ENCODE assay signal across 16 cellular contexts in the genomic region with DNA sequence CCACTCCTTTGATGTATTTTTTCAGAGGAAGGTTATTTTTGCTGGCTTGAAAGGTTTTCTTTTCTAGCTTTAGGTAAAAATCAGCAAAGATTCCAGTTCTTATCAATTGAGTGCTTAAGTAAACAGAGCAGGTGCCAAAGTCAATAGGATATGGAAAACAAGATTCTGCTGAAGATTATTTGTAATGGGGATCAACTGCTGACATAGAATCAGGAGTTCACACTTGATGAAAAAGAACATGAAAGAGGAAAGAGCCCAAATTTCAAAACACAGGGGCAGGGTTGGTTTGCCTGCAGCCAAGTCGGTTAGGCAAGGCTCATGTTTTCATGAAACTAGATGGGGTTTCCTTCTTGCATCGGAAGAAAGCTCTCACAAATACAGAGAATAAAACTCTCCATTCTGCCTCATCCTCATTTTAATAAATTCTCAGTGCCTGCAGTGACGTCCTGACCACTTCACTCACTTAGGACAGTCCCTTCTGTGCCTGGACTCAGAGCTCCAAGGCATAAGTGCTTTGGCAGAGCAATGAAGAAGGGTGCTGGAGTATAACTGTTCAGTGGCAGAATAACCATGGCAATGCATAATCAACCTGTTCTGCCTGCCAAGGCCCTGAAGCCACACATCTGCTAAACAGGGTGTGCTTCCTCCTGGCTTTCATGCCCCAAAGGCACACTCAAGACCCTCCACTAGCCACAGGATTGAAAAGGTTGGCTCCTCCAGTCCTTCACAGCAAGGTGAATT.
DNase-seq lines count a peak whose midpoint lies in the region; ATAC-seq, FAIRE-seq and TF ChIP-seq lines count a peak whose summit lies in the region.
"Had no signal": no experiment of that assay in that cellular context is flagged by ENCODE, and none has a peak within 500 bp of the region (broad histone marks: within the 10 kb centered on the region; RNA-seq: fewer than 3 reads in every experiment).

No MANE protein-coding gene starts in this region.

- no peak overlapping the region for H3K4me3 ChIP-seq in HepG2 (replicated peaks in 1 of 3; ENCODE audit: insufficient read depth in 1 of 3, low read depth in 2 of 3, low read length in 3 of 3)
- no peak overlapping the region for H3K4me3 ChIP-seq in thoracic aorta

- WGBS in HepG2 (ENCODE audit: low lambda C conversion rate) = 59% methylated on average over 3 of the region's 3 CpGs

- TF ChIP-seq EP300 in HepG2 (IDR thresholded peaks at IDR 0.05; ENCODE audit: low read depth in 2 of 2, low read length in 2 of 2) = peak in 1 of 2 experiments; percentile 56; a peak in 1 of 4 replicates
- TF ChIP-seq EP300 in HepG2 (CRISPR knock-in tag; IDR thresholded peaks at IDR 0.05; ENCODE audit: borderline replicate concordance) = no peak

- DNase-seq in NCI-H2081 (lab: John Stamatoyannopoulos, UW) = peak; percentile 20 to 29
- no peak for DNase-seq in NCI-H2081 treated with DMSO at 0.1 percent for 48 hours (lab: John Stamatoyannopoulos, UW)
- peak; percentile 70 for DNase-seq in NCI-H69 (lab: John Stamatoyannopoulos, UW)
- peak; percentile 39 for DNase-seq in HepG2 (ENCODE audit: low spot score)
- DNase-seq in thoracic aorta (ENCODE audit: low spot score) = no peak
- DNase-seq in HEK293T (ENCODE audit: extremely low spot score) = no peak
- DNase-seq in natural killer cell treated with Interleukin-12 subunit alpha and Interleukin-12 subunit beta and Interleukin-15 and Interleukin-18, amount 100 ng/mL, for 72 hours (ENCODE audit: low spot score) = no peak
- DNase-seq: activated CD8-positive, alpha-beta T cell treated with anti-CD3 and anti-CD28 coated beads for 36 hours; central memory CD4-positive, alpha-beta T cell; foreskin fibroblast; KBM-7; naive thymus-derived CD4-positive, alpha-beta T cell; NCI-H1436 treated with DMSO at 0.1 percent for 48 hours; NCI-H524; SW 1271 had no signal

- H3K27me3 Mint-ChIP-seq in natural killer cell treated with Interleukin-12 subunit alpha and Interleukin-12 subunit beta and Interleukin-15 and Interleukin-18, amount 100 ng/mL, for 72 hours = no peaks in the 10 kb centered on the region
- H3K27me3 Mint-ChIP-seq: activated CD8-positive, alpha-beta T cell treated with anti-CD3 and anti-CD28 coated beads for 36 hours; naive thymus-derived CD4-positive, alpha-beta T cell had no signal

- no peak overlapping the region for H3K4me2 ChIP-seq in HepG2 (ENCODE audit: low read depth, low read length)

- no peaks in the 10 kb centered on the region for H3K79me2 ChIP-seq in HepG2 (ENCODE audit: insufficient read depth, low read length)

- H3K9ac ChIP-seq in HepG2 (ENCODE audit: insufficient read depth, low read depth, low read length) = no peak overlapping the region

- no peak overlapping the region for H3K4me3 Mint-ChIP-seq in natural killer cell treated with Interleukin-12 subunit alpha and Interleukin-12 subunit beta and Interleukin-15 and Interleukin-18, amount 100 ng/mL, for 72 hours
- H3K4me3 Mint-ChIP-seq: activated CD8-positive, alpha-beta T cell treated with anti-CD3 and anti-CD28 coated beads for 36 hours; naive thymus-derived CD4-positive, alpha-beta T cell had no signal

- in situ Hi-C loops in HepG2 (cut with HindIII; ENCODE audit: extremely low pct_ligation_motif_present, low pct_unique_long_range_greater_than_20kb) = no loop called here

- H4K20me1 ChIP-seq in HepG2 (ENCODE audit: insufficient read depth, low read length) = no peaks in the 10 kb centered on the region; the same call in 1 of the 2 replicates

- H3K36me3 ChIP-seq in HepG2 (replicated peaks in 1 of 2; ENCODE audit: control insufficient read depth in 1 of 2, insufficient read depth in 2 of 2, low read length in 2 of 2) (no peaks in the 10 kb centered on the region), thoracic aorta (no peaks in the 10 kb centered on the region)

- no peak; the same call in 2 of the 3 replicates for ATAC-seq in HepG2
- ATAC-seq in thoracic aorta (ENCODE audit: insufficient number of reproducible peaks, low FRiP score, low read depth) = no peak
- no peak for ATAC-seq in GM18861 (IDR thresholded peaks at IDR 0.05; ENCODE audit: unreplicated experiment)
- ATAC-seq in natural killer cell treated with Interleukin-12 subunit alpha and Interleukin-12 subunit beta and Interleukin-15 and Interleukin-18, amount 100 ng/mL, for 72 hours = no peak
- ATAC-seq: activated CD8-positive, alpha-beta T cell treated with anti-CD3 and anti-CD28 coated beads for 36 hours; naive thymus-derived CD4-positive, alpha-beta T cell had no signal

- FAIRE-seq in HepG2 (lab: Jason Lieb, UNC) = no peak

- TF ChIP-seq POLR2A in HepG2 (IDR thresholded peaks at IDR 0.05; ENCODE audit: insufficient read depth in 1 of 2, low read depth in 2 of 2, low read length in 2 of 2) = no peak

- H3K9me3 Mint-ChIP-seq in natural killer cell treated with Interleukin-12 subunit alpha and Interleukin-12 subunit beta and Interleukin-15 and Interleukin-18, amount 100 ng/mL, for 72 hours = no peaks in the 10 kb centered on the region
- H3K9me3 Mint-ChIP-seq: activated CD8-positive, alpha-beta T cell treated with anti-CD3 and anti-CD28 coated beads for 36 hours; naive thymus-derived CD4-positive, alpha-beta T cell had no signal

- H2AFZ ChIP-seq in HepG2 (ENCODE audit: low read length) = no peak overlapping the region

- H3K36me3 Mint-ChIP-seq in natural killer cell treated with Interleukin-12 subunit alpha and Interleukin-12 subunit beta and Interleukin-15 and Interleukin-18, amount 100 ng/mL, for 72 hours = no peaks in the 10 kb centered on the region

- H3K4me1 Mint-ChIP-seq in natural killer cell treated with Interleukin-12 subunit alpha and Interleukin-12 subunit beta and Interleukin-15 and Interleukin-18, amount 100 ng/mL, for 72 hours (ENCODE audit: low read depth in 2 of 2) = peaks cover 17 to 25% of the 10 kb centered on the region in 2 donors

- no peak overlapping the region for H3K27ac ChIP-seq in HepG2 (ENCODE audit: extremely low read length, insufficient read depth, low read length)
- peak overlapping the region; percentile 28 to 33 for H3K27ac ChIP-seq in thoracic aorta

- TF ChIP-seq CTCF in HepG2 (CRISPR knock-in tag; IDR thresholded peaks at IDR 0.05) (no peak), thoracic aorta (IDR thresholded peaks at IDR 0.05) (no peak)

- POLR2A ChIA-PET in HepG2 (lab: Yijun Ruan, JAX) (no interaction called here), HEK293T (lab: Yijun Ruan, JAX) (no interaction called here)

- H3K27ac Mint-ChIP-seq in natural killer cell treated with Interleukin-12 subunit alpha and Interleukin-12 subunit beta and Interleukin-15 and Interleukin-18, amount 100 ng/mL, for 72 hours = no peak overlapping the region
- H3K27ac Mint-ChIP-seq: activated CD8-positive, alpha-beta T cell treated with anti-CD3 and anti-CD28 coated beads for 36 hours; naive thymus-derived CD4-positive, alpha-beta T cell had no signal

- intact Hi-C loops in HepG2 (cut with micrococcal nuclease; ENCODE audit: unreplicated experiment) = no loop called here

- BruUV-seq in HepG2 (replicated peaks; lab: Mats Ljungman, UMichigan) = no TSS peak

- H3K9me3 ChIP-seq in HepG2 (ENCODE audit: low read length) (no peaks in the 10 kb centered on the region), thoracic aorta (no peaks in the 10 kb centered on the region)

- no peaks in the 10 kb centered on the region for H3K27me3 ChIP-seq in HepG2 (ENCODE audit: control insufficient read depth in 1 of 2, insufficient read depth in 2 of 2, low read length in 2 of 2)
- H3K27me3 ChIP-seq in thoracic aorta (replicated peaks; ENCODE audit: insufficient read depth) = no peaks in the 10 kb centered on the region

- peaks cover 31% of the 10 kb centered on the region for H3K4me1 ChIP-seq in HepG2 (ENCODE audit: insufficient read depth, low read length)
- peaks cover 48% of the 10 kb centered on the region in 2 donors for H3K4me1 ChIP-seq in thoracic aorta (ENCODE audit: control insufficient read depth in 1 of 2, low read depth in 2 of 2)

- CTCF ChIA-PET in HepG2 (lab: Yijun Ruan, JAX; ENCODE audit: low intra/inter-chr PET ratio, low total read pairs) (no interaction called here), HEK293T (lab: Yijun Ruan, JAX) (no interaction called here)

- no peak for TF ChIP-seq RAD21 in HepG2 (CRISPR knock-in tag; IDR thresholded peaks at IDR 0.05)

TF ChIP-seq in HepG2, 621 proteins besides CTCF, POLR2A, EP300 and RAD21 (continues in another document):
- TF ChIP-seq SOX13 (IDR thresholded peaks at IDR 0.05) (no peak), SOX13 (CRISPR knock-in tag; conservative IDR thresholded peaks at IDR 0.05 in 1 of 2, IDR thresholded peaks at IDR 0.05 in 1 of 2) (peak in 1 of 2 experiments; percentile 35; a peak in 1 of 4 replicates)

TF ChIP-seq in HEK293T, 16 proteins besides CTCF, POLR2A, EP300 and RAD21:
- TF ChIP-seq FOXA1 (IDR thresholded peaks at IDR 0.05) (no peak), BHLHE40 (IDR thresholded peaks at IDR 0.05; ENCODE audit: borderline replicate concordance) (no peak), HDGF (IDR thresholded peaks at IDR 0.05; ENCODE audit: borderline replicate concordance) (no peak), ELF4 (IDR thresholded peaks at IDR 0.05) (no peak), NFRKB (IDR thresholded peaks at IDR 0.05) (no peak), ZNF384 (IDR thresholded peaks at IDR 0.05) (no peak), FOXM1 (IDR thresholded peaks at IDR 0.05; ENCODE audit: borderline replicate concordance) (no peak), LEF1 (IDR thresholded peaks at IDR 0.05; ENCODE audit: borderline replicate concordance) (no peak), TARDBP (IDR thresholded peaks at IDR 0.05) (no peak)
- TF ChIP-seq, protein P1, sequence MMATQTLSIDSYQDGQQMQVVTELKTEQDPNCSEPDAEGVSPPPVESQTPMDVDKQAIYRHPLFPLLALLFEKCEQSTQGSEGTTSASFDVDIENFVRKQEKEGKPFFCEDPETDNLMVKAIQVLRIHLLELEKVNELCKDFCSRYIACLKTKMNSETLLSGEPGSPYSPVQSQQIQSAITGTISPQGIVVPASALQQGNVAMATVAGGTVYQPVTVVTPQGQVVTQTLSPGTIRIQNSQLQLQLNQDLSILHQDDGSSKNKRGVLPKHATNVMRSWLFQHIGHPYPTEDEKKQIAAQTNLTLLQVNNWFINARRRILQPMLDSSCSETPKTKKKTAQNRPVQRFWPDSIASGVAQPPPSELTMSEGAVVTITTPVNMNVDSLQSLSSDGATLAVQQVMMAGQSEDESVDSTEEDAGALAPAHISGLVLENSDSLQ (IDR thresholded peaks at IDR 0.05) = no peak

Comparison
In these comparisons a context has a peak if more than half of its experiments do, and no peak if none do; other contexts are left out.
1. DNase-seq: peak in NCI-H2081 (2 of 2), NCI-H69 (single experiment) and HepG2 (single experiment); none in NCI-H2081 treated with DMSO at 0.1 percent for 48 hours (single experiment), thoracic aorta (single experiment), HEK293T (single experiment) and natural killer cell treated with Interleukin-12 subunit alpha and Interleukin-12 subunit beta and Interleukin-15 and Interleukin-18, amount 100 ng/mL, for 72 hours (single experiment).